8 cellular contexts compared by ENCODE assay signal in the genomic region with DNA sequence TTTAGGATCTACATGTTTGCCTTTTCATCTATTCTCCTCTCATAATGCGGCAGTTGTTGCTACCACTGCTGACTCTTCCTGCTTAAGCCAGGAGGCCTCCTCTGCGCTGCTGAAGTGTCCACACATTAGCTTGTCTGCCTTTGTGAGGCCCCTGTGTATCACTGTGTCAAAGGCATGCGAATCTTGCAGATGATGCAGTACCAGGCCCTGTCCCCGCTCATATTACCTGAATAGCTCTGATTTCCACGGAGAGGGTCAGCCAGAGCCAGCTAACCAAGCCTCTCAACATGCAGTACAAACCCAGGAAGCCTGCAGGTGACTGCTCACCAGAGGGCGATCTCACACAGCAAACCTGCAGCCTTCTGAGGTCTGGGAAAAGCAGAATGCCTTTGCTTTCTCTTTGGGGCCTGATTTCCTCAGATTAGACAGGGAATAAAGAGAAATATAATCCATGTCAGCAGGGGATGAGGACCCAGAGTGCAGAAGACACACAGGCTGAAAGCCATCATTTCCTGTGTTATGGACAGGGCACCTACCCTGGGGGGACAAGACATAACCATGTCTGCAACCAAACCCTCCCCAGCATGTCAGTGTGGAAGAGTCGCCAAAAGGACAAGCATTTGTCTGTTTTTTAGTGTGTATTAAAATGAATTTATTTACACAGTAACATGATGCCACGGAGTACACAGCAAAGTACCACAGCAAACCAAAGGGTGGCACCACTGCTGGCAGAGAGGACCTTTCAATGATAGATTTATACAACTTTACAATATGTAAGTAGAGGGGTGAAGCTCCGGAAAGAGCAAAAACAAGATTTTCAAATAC. TPM values are rescaled to one million over a fixed set of nuclear protein-coding genes. Genes with fewer than 3 reads are reported as not detected.
DNase-seq lines count a peak whose midpoint lies in the region; ATAC-seq, FAIRE-seq and TF ChIP-seq lines count a peak whose summit lies in the region.

No MANE protein-coding gene starts in this region.

- H3K4me1 ChIP-seq in H1 (replicated peaks in 1 of 4; ENCODE audit: control insufficient read depth in 3 of 4, insufficient read depth in 4 of 4, low read length in 3 of 4) (no peaks in the 10 kb centered on the region), tibial nerve (peaks cover 0 to 29% (median 12%) of the 10 kb centered on the region in 4 donors)

- H2BK15ac ChIP-seq in H1 (ENCODE audit: low read length) = no peak overlapping the region

- H2AFZ ChIP-seq in H1 (ENCODE audit: low read length) = no peak overlapping the region

- H3K36me3 Mint-ChIP-seq in activated CD4-positive, alpha-beta T cell treated with anti-CD3 and anti-CD28 coated beads for 36 hours (ENCODE audit: low read depth) = no peaks in the 10 kb centered on the region
- no peaks in the 10 kb centered on the region for H3K36me3 Mint-ChIP-seq in WTC11

- CTCF ChIA-PET in activated CD4-positive, alpha-beta T cell treated with anti-CD3 and anti-CD28 coated beads for 36 hours (lab: Charles Lee) = interaction anchor here (0.6 to 1.6 kb wide), 6 partner anchors 11 to 501 kb away, joined by 3 to 7 read pairs (median 4); no protein-coding TSS in a partner anchor
- CTCF ChIA-PET in WTC11 (lab: Charles Lee) = interaction anchor here (0.5 to 9.6 kb wide), 44 partner anchors 9 to 712 kb away, joined by 3 to 131 read pairs (median 4); partner anchors contain the start of genes LINGO1 and TSPAN3
- CTCF ChIA-PET in H1 (lab: Charles Lee; ENCODE audit: partially characterized antibody) = interaction anchor here (0.6 to 10.3 kb wide), 37 partner anchors 12 to 1083 kb away, joined by 3 to 101 read pairs (median 4); no protein-coding TSS in a partner anchor

- no peak overlapping the region for H2BK5ac ChIP-seq in H1 (ENCODE audit: low read depth, low read length)

- peak; percentile 93 to 96 for TF ChIP-seq RAD21 in H1 (IDR thresholded peaks at IDR 0.05 in 1 of 2, conservative IDR thresholded peaks at IDR 0.05 in 1 of 2; ENCODE audit: low read depth in 2 of 2, low read length in 2 of 2)

- no peak overlapping the region for H3K4ac ChIP-seq in H1 (replicated peaks; ENCODE audit: insufficient read length, low read depth, low read length)

- no peak overlapping the region for H3K27ac Mint-ChIP-seq in activated CD4-positive, alpha-beta T cell treated with anti-CD3 and anti-CD28 coated beads for 36 hours
- H3K27ac Mint-ChIP-seq in WTC11 = peak overlapping the region; percentile 95

- no peak overlapping the region for H2BK20ac ChIP-seq in H1 (ENCODE audit: low read length)

- H3K27me3 ChIP-seq in H1 (replicated peaks in 1 of 4; ENCODE audit: control insufficient read depth in 3 of 4, extremely low read depth in 1 of 4, insufficient read depth in 3 of 4, low read length in 3 of 4) (no peaks in the 10 kb centered on the region), tibial nerve (no peaks in the 10 kb centered on the region)

- H3K79me1 ChIP-seq in H1 (ENCODE audit: low read depth, low read length) = no peaks in the 10 kb centered on the region

- H3K23ac ChIP-seq in H1 (ENCODE audit: insufficient read length) = no peak overlapping the region

- no peaks in the 10 kb centered on the region for H3K79me2 ChIP-seq in H1 (ENCODE audit: control insufficient read depth in 1 of 2, insufficient read depth in 2 of 2, low read length in 2 of 2)

- no peak overlapping the region for H2BK120ac ChIP-seq in H1 (replicated peaks; ENCODE audit: low read depth, low read length)

- H3K4me3 Mint-ChIP-seq in activated CD4-positive, alpha-beta T cell treated with anti-CD3 and anti-CD28 coated beads for 36 hours = no peak overlapping the region
- no peak overlapping the region for H3K4me3 Mint-ChIP-seq in WTC11

- FAIRE-seq in H1 (lab: Jason Lieb, UNC) = peak; percentile 84

- no peak overlapping the region for H3K14ac ChIP-seq in H1 (ENCODE audit: insufficient read length)

- no peak overlapping the region for H3K56ac ChIP-seq in H1 (replicated peaks; ENCODE audit: insufficient read length, low read depth, low read length)

- H3K4me1 Mint-ChIP-seq in activated CD4-positive, alpha-beta T cell treated with anti-CD3 and anti-CD28 coated beads for 36 hours = no peaks in the 10 kb centered on the region
- H3K4me1 Mint-ChIP-seq in WTC11 = peaks cover 10% of the 10 kb centered on the region

- H3K18ac ChIP-seq in H1 (ENCODE audit: extremely low read depth, low read length) = no peak overlapping the region

- POLR2A ChIA-PET in activated CD4-positive, alpha-beta T cell treated with anti-CD3 and anti-CD28 coated beads for 36 hours (lab: Charles Lee) = no interaction called here
- POLR2A ChIA-PET in WTC11 (lab: Charles Lee) = no interaction called here
- POLR2A ChIA-PET in H1 (lab: Charles Lee; ENCODE audit: partially characterized antibody) = interaction anchor here (1.0 kb wide), 1 partner anchor 37 kb away, joined by 3 read pairs; no protein-coding TSS in a partner anchor

- no peak overlapping the region for H2BK12ac ChIP-seq in H1 (ENCODE audit: low read depth, low read length)

- ATAC-seq in activated CD4-positive, alpha-beta T cell treated with anti-CD3 and anti-CD28 coated beads for 36 hours = peak; percentile 66
- ATAC-seq in WTC11 (peak; percentile 94), HG03457 (IDR thresholded peaks at IDR 0.05; ENCODE audit: unreplicated experiment) (no peak)

- H2AK5ac ChIP-seq in H1 (ENCODE audit: low read depth, low read length) = no peak overlapping the region

- H3K23me2 ChIP-seq in H1 (ENCODE audit: low read depth, low read length) = no peaks in the 10 kb centered on the region

- H3K9me3 ChIP-seq in H1 (ENCODE audit: insufficient read depth in 2 of 2, low read depth in 1 of 2, low read length in 1 of 2) (no peaks in the 10 kb centered on the region), tibial nerve (no peaks in the 10 kb centered on the region)

- H3K4me3 ChIP-seq in H1 (ENCODE audit: extremely low read depth in 1 of 4, insufficient read depth in 2 of 4, low read depth in 3 of 4, low read length in 4 of 4) (no peak overlapping the region), tibial nerve (no peak overlapping the region)

- H4K20me1 ChIP-seq in H1 (replicated peaks in 1 of 2; ENCODE audit: control insufficient read depth in 1 of 2, insufficient read depth in 2 of 2, low read length in 2 of 2) = peaks cover 0 to 3% of the 10 kb centered on the region in 2 experiments

- no peak for TF ChIP-seq POLR2A in H1 (IDR thresholded peaks at IDR 0.05; ENCODE audit: control extremely low read depth in 1 of 2, low read depth in 2 of 2, low read length in 2 of 2)
- TF ChIP-seq POLR2A in tibial nerve (IDR thresholded peaks at IDR 0.05) = no peak

- H4K5ac ChIP-seq in H1 (ENCODE audit: insufficient read length, low read depth, low read length) = no peak overlapping the region

- TF ChIP-seq EP300 in H1 (IDR thresholded peaks at IDR 0.05; ENCODE audit: borderline replicate concordance in 1 of 2, low read depth in 2 of 2, low read length in 2 of 2) = no peak
- TF ChIP-seq EP300 in tibial nerve (IDR thresholded peaks at IDR 0.05) = no peak

- no peak overlapping the region; the same call in 1 of the 2 replicates for H4K8ac ChIP-seq in H1 (ENCODE audit: extremely low read depth, insufficient read depth, low read length)

- intact Hi-C loops in activated CD4-positive, alpha-beta T cell treated with anti-CD3 and anti-CD28 coated beads for 36 hours (cut with DNase I, micrococcal nuclease) = loop anchor here in 1 of 2 experiments (1.0 to 2.0 kb wide), 2 partner anchors 389 to 436 kb away; no protein-coding TSS in a partner anchor

- peak; percentile 59 for TF ChIP-seq CTCF in WTC11 (IDR thresholded peaks at IDR 0.05)
- peak; percentile 88 to 93 (median 91) for TF ChIP-seq CTCF in H1 (IDR thresholded peaks at IDR 0.05; ENCODE audit: control extremely low read depth in 1 of 3, insufficient read depth in 1 of 3, low read depth in 1 of 3, low read length in 3 of 3)
- peak; percentile 36 to 71 (median 51) for TF ChIP-seq CTCF in tibial nerve (IDR thresholded peaks at IDR 0.05)

- H3K27ac ChIP-seq in H1 (ENCODE audit: low read depth, low read length) = no peak overlapping the region
- H3K27ac ChIP-seq in tibial nerve = peak overlapping the region in 1 of 4 donors; percentile 38

- H3K36me3 ChIP-seq in H1 (ENCODE audit: control insufficient read depth in 2 of 4, insufficient read depth in 4 of 4, low read length in 3 of 4) = no peaks in the 10 kb centered on the region
- H3K36me3 ChIP-seq in tibial nerve = no peaks in the 10 kb centered on the region

- no peak overlapping the region for H4K91ac ChIP-seq in H1 (replicated peaks; ENCODE audit: insufficient read length, low read length)

- no peak overlapping the region for H3K4me2 ChIP-seq in H1 (ENCODE audit: insufficient read depth in 1 of 2, low read depth in 2 of 2, low read length in 2 of 2)

- no peaks in the 10 kb centered on the region for H3K27me3 Mint-ChIP-seq in activated CD4-positive, alpha-beta T cell treated with anti-CD3 and anti-CD28 coated beads for 36 hours
- H3K27me3 Mint-ChIP-seq in WTC11 (ENCODE audit: low read depth) = no peaks in the 10 kb centered on the region

- 58% methylated on average over 9 of the region's 9 CpGs; no CpG with 5 or more reads in 1 of the 2 experiments for WGBS in H1 (ENCODE audit: extremely low coverage in 1 of 2, insufficient coverage in 1 of 2, insufficient read length in 1 of 2, insufficient replicate concordance in 2 of 2, low coverage in 1 of 2, low lambda C conversion rate in 2 of 2, missing lambda C conversion rate in 1 of 2), 2 experiments
- WGBS in tibial nerve, 2 donors = 47 to 48% methylated on average over 9 of the region's 9 CpGs

- no peaks in the 10 kb centered on the region for H3K9me3 Mint-ChIP-seq in activated CD4-positive, alpha-beta T cell treated with anti-CD3 and anti-CD28 coated beads for 36 hours (ENCODE audit: low read depth)
- no peaks in the 10 kb centered on the region for H3K9me3 Mint-ChIP-seq in WTC11

- H3K9ac ChIP-seq in H1 (replicated peaks in 1 of 4; ENCODE audit: extremely low read depth in 1 of 4, low read depth in 3 of 4, low read length in 3 of 4) = no peak overlapping the region

- peak; percentile 69 for DNase-seq in activated CD4-positive, alpha-beta T cell treated with anti-CD3 and anti-CD28 coated beads for 36 hours
- DNase-seq in activated CD4-positive, alpha-beta T cell treated with anti-CD3 and anti-CD28 coated beads for 1 hour = no peak
- DNase-seq in NCI-H1694 treated with DMSO at 0.1 percent for 48 hours (lab: John Stamatoyannopoulos, UW) (peak; percentile 20), WTC11 (ENCODE audit: low spot score) (peak; percentile 79), H1 (ENCODE audit: low read depth in 1 of 2, low spot score in 2 of 2) (peak; percentile 38 to 72), midbrain (lab: John Stamatoyannopoulos, UW) (peak; percentile 74), tibial nerve (ENCODE audit: low spot score in 2 of 2) (peak; percentile 38 to 62)

RNA-seq across cellular contexts. Expression of gene TSPAN3, which starts 36.8 kb away (rescaled TPM):
- 10 to 100 TPM; 26.2 to 28.4 TPM for total RNA-seq in activated CD4-positive, alpha-beta T cell treated with anti-CD3 and anti-CD28 coated beads for 36 hours
- total RNA-seq in WTC11 (2021) (84.9 to 101 TPM (median 93.4 TPM) in 3 replicates), tibial nerve (100 to 1,000 TPM; 155 to 229 (median 203) TPM)
- total RNA-seq in H1 (2021; fragmentation: NEBNext Ultra II Directional; extraction: Animal tissue kit (Norgen Biotek cat#: 25700)) = 107 and 112 TPM in 2 replicates
- polyA plus RNA-seq in H1 (2011; rRNA removed) = 172 and 238 TPM in 2 replicates
- 185 TPM for polyA plus RNA-seq in H1 (2011; cell fraction: cytosol; rRNA removed)
- polyA plus RNA-seq in H1 (2011; cell fraction: nucleus; rRNA removed) = 71.9 TPM
- 145 to 155 TPM (median 153 TPM) in 4 replicates for polyA plus RNA-seq in H1 (2012, experiment 1 of 2)
- 35.1 TPM for polyA plus RNA-seq in H1 (2012, experiment 2 of 2)
- polyA plus RNA-seq in H1 (2013, experiment 1 of 2) = 119 TPM
- 154 TPM for polyA plus RNA-seq in H1 (2013, experiment 2 of 2)
- polyA minus RNA-seq in H1 (2011; rRNA and poly(A)+ RNA removed) = 197 and 215 TPM in 2 replicates
- polyA minus RNA-seq in H1 (2011; cell fraction: cytosol; rRNA and poly(A)+ RNA removed) = 77.6 TPM
- polyA minus RNA-seq in H1 (2011; cell fraction: nucleus; rRNA and poly(A)+ RNA removed) = 44.1 TPM
